In genomic region chr19:21202865-21203494, GRCh38 we compare ENCODE assay signal across 9 cellular contexts.
DNase-seq lines count a peak whose midpoint lies in the region; ATAC-seq, FAIRE-seq and TF ChIP-seq lines count a peak whose summit lies in the region.
"Had no signal": no experiment of that assay in that cellular context is flagged by ENCODE, and none has a peak within 500 bp of the region (broad histone marks: within the 10 kb centered on the region; RNA-seq: fewer than 3 reads in every experiment).

No MANE protein-coding gene starts in this region.

- H2BK120ac ChIP-seq in H1 (replicated peaks; ENCODE audit: low read depth, low read length), result no peak overlapping the region

- no peak overlapping the region for H2BK5ac ChIP-seq in H1 (ENCODE audit: low read depth, low read length)

- H3K4ac ChIP-seq in H1 (replicated peaks; ENCODE audit: insufficient read length, low read depth, low read length), result no peak overlapping the region

- H3K36me3 ChIP-seq in CD8-positive, alpha-beta T cell (ENCODE audit: insufficient read depth, low read length), result no peaks in the 10 kb centered on the region
- no peaks in the 10 kb centered on the region for H3K36me3 ChIP-seq in H7 (replicated peaks; ENCODE audit: control insufficient read depth, insufficient read depth, low read length)
- H3K36me3 ChIP-seq in H1 (ENCODE audit: control insufficient read depth in 2 of 4, insufficient read depth in 4 of 4, low read length in 3 of 4), result no peaks in the 10 kb centered on the region
- H3K36me3 ChIP-seq: SJSA1 had no signal

- no peaks in the 10 kb centered on the region for H3K4me1 ChIP-seq in CD8-positive, alpha-beta T cell (ENCODE audit: insufficient read depth, low read length)
- H3K4me1 ChIP-seq in H1 (replicated peaks in 1 of 4; ENCODE audit: control insufficient read depth in 3 of 4, insufficient read depth in 4 of 4, low read length in 3 of 4), result peaks cover 0 to 4% (median 2%) of the 10 kb centered on the region in 4 experiments; a peak in 2 of 7 replicates
- H3K4me1 ChIP-seq: SJSA1 had no signal

- no peak overlapping the region for H3K56ac ChIP-seq in H1 (replicated peaks; ENCODE audit: insufficient read length, low read depth, low read length)

- H3K4me3 ChIP-seq in CD8-positive, alpha-beta T cell (ENCODE audit: low read depth, low read length), result no peak overlapping the region
- H3K4me3 ChIP-seq in H7 (ENCODE audit: insufficient read depth, low read depth, low read length) (no peak overlapping the region), H1 (ENCODE audit: extremely low read depth in 1 of 4, insufficient read depth in 2 of 4, low read depth in 3 of 4, low read length in 4 of 4) (no peak overlapping the region)
- H3K4me3 ChIP-seq: SJSA1 had no signal

- H3K18ac ChIP-seq in H1 (ENCODE audit: extremely low read depth, low read length), result no peak overlapping the region

- 51% methylated on average over 9 of the region's 9 CpGs; no CpG with 5 or more reads in 1 of the 2 experiments for WGBS in H1 (ENCODE audit: extremely low coverage in 1 of 2, insufficient coverage in 1 of 2, insufficient read length in 1 of 2, insufficient replicate concordance in 2 of 2, low coverage in 1 of 2, low lambda C conversion rate in 2 of 2, missing lambda C conversion rate in 1 of 2), 2 experiments

- no peak overlapping the region for H2AK5ac ChIP-seq in H1 (ENCODE audit: low read depth, low read length)

- peak in 3 of 7 experiments; percentile 16 to 22 (median 17) for DNase-seq in CD8-positive, alpha-beta T cell
- peak; percentile 54 for DNase-seq in H7
- peak; percentile 70 for DNase-seq in RKO (ENCODE audit: low spot score)
- peak; percentile 61 to 63 for DNase-seq in H1 (ENCODE audit: low read depth in 1 of 2, low spot score in 2 of 2)
- peak; percentile 15 for DNase-seq in mucosa of gallbladder (ENCODE audit: low spot score)
- DNase-seq in effector CD8-positive, alpha-beta T cell (lab: John Stamatoyannopoulos, UW), result no peak
- DNase-seq in activated CD4-positive, CD25-positive, alpha-beta regulatory T cell treated with anti-CD3 and anti-CD28 coated beads, Interleukin-2, amount 50 U/mL, for 72 hours, result no peak

- H3K27ac ChIP-seq in CD8-positive, alpha-beta T cell (ENCODE audit: low read depth, low read length), result no peak overlapping the region
- no peak overlapping the region for H3K27ac ChIP-seq in H1 (ENCODE audit: low read depth, low read length)
- H3K27ac ChIP-seq: SJSA1 had no signal

- no peak for TF ChIP-seq POLR2A in H1 (IDR thresholded peaks at IDR 0.05; ENCODE audit: control extremely low read depth in 1 of 2, low read depth in 2 of 2, low read length in 2 of 2)

- H4K5ac ChIP-seq in H1 (ENCODE audit: insufficient read length, low read depth, low read length), result no peak overlapping the region

- no peaks in the 10 kb centered on the region for H4K20me1 ChIP-seq in H1 (replicated peaks in 1 of 2; ENCODE audit: control insufficient read depth in 1 of 2, insufficient read depth in 2 of 2, low read length in 2 of 2)

- no peaks in the 10 kb centered on the region for H3K4me1 Mint-ChIP-seq in CD8-positive, alpha-beta T cell (ENCODE audit: low read depth)

- H2BK12ac ChIP-seq in H1 (ENCODE audit: low read depth, low read length), result no peak overlapping the region

- H3K9me3 ChIP-seq in CD8-positive, alpha-beta T cell (ENCODE audit: low read length), result no peaks in the 10 kb centered on the region
- peaks cover 18 to 20% of the 10 kb centered on the region in 2 experiments for H3K9me3 ChIP-seq in H1 (ENCODE audit: insufficient read depth in 2 of 2, low read depth in 1 of 2, low read length in 1 of 2)
- H3K9me3 ChIP-seq: SJSA1 had no signal

- no peaks in the 10 kb centered on the region for H3K79me1 ChIP-seq in H1 (ENCODE audit: low read depth, low read length)

- TF ChIP-seq CTCF in CD8-positive, alpha-beta T cell (IDR thresholded peaks at IDR 0.05), result peak; percentile 73
- peak in 2 of 3 experiments; percentile 95 to 97; a peak in 3 of 4 replicates for TF ChIP-seq CTCF in H1 (IDR thresholded peaks at IDR 0.05; ENCODE audit: control extremely low read depth in 1 of 3, insufficient read depth in 1 of 3, low read depth in 1 of 3, low read length in 3 of 3)

- peak overlapping the region; percentile 66; the same call in 1 of the 2 replicates for H2AFZ ChIP-seq in H1 (ENCODE audit: low read length)

- H2BK20ac ChIP-seq in H1 (ENCODE audit: low read length), result 0 out of 2 replicates have a peak overlapping the region, but pooled peaks have one; percentile 24

- H3K27me3 Mint-ChIP-seq in CD8-positive, alpha-beta T cell (ENCODE audit: low read depth), result peaks cover 12% of the 10 kb centered on the region

- POLR2A ChIA-PET in CD8-positive, alpha-beta T cell (lab: Charles Lee), result no interaction called here
- POLR2A ChIA-PET in H1 (lab: Charles Lee; ENCODE audit: partially characterized antibody), result interaction anchor here (0.6 to 1.5 kb wide), 9 partner anchors 12 to 792 kb away, joined by 3 to 6 read pairs (median 4); partner anchors contain the start of genes ZNF493, ZNF708 and ZNF738

- H3K79me2 ChIP-seq in H1 (ENCODE audit: control insufficient read depth in 1 of 2, insufficient read depth in 2 of 2, low read length in 2 of 2), result no peaks in the 10 kb centered on the region

- no peaks in the 10 kb centered on the region for H3K27me3 ChIP-seq in CD8-positive, alpha-beta T cell (ENCODE audit: insufficient read depth, low read length)
- H3K27me3 ChIP-seq in H7 (ENCODE audit: control insufficient read depth, insufficient read depth, low read length) (no peaks in the 10 kb centered on the region), H1 (replicated peaks in 1 of 4; ENCODE audit: control insufficient read depth in 3 of 4, extremely low read depth in 1 of 4, insufficient read depth in 3 of 4, low read length in 3 of 4) (no peaks in the 10 kb centered on the region)
- H3K27me3 ChIP-seq: SJSA1 had no signal

- H3K23me2 ChIP-seq in H1 (ENCODE audit: low read depth, low read length), result no peaks in the 10 kb centered on the region

- intact Hi-C loops in CD8-positive, alpha-beta T cell (cut with DNase I, micrococcal nuclease), result loop anchor here in 1 of 2 experiments (1.0 to 5.0 kb wide), 3 partner anchors 279 to 689 kb away; no protein-coding TSS in a partner anchor

- no peak overlapping the region for H3K14ac ChIP-seq in H1 (ENCODE audit: insufficient read length)

- H4K91ac ChIP-seq in H1 (replicated peaks; ENCODE audit: insufficient read length, low read length), result no peak overlapping the region

- H3K9me3 Mint-ChIP-seq in CD8-positive, alpha-beta T cell, result no peaks in the 10 kb centered on the region

- no peaks in the 10 kb centered on the region for H3K36me3 Mint-ChIP-seq in CD8-positive, alpha-beta T cell

- no peak overlapping the region for H3K4me3 Mint-ChIP-seq in CD8-positive, alpha-beta T cell

- peak; percentile 31 for ATAC-seq in CD8-positive, alpha-beta T cell
- ATAC-seq in GM21717 (IDR thresholded peaks at IDR 0.05; ENCODE audit: unreplicated experiment), result no peak

- no peak for TF ChIP-seq EP300 in H1 (IDR thresholded peaks at IDR 0.05; ENCODE audit: borderline replicate concordance in 1 of 2, low read depth in 2 of 2, low read length in 2 of 2)

- peak; percentile 98 to 99 for TF ChIP-seq RAD21 in H1 (IDR thresholded peaks at IDR 0.05 in 1 of 2, conservative IDR thresholded peaks at IDR 0.05 in 1 of 2; ENCODE audit: low read depth in 2 of 2, low read length in 2 of 2)

- peak; percentile 95 for FAIRE-seq in H1 (lab: Jason Lieb, UNC)

- no peak overlapping the region for H3K4me2 ChIP-seq in H1 (ENCODE audit: insufficient read depth in 1 of 2, low read depth in 2 of 2, low read length in 2 of 2)

- no peak overlapping the region for H4K8ac ChIP-seq in H1 (ENCODE audit: extremely low read depth, insufficient read depth, low read length)

- CTCF ChIA-PET in CD8-positive, alpha-beta T cell (lab: Charles Lee), result interaction anchor here (0.6 to 5.6 kb wide), 14 partner anchors 8 to 679 kb away, joined by 3 to 28 read pairs (median 5); no protein-coding TSS in a partner anchor
- CTCF ChIA-PET in H1 (lab: Charles Lee; ENCODE audit: partially characterized antibody), result interaction anchor here (0.6 to 9.0 kb wide), 32 partner anchors 8 to 1205 kb away, joined by 3 to 69 read pairs (median 4); partner anchors contain the start of gene ZNF493

- no peak overlapping the region for H3K27ac Mint-ChIP-seq in CD8-positive, alpha-beta T cell

- no peak overlapping the region for H3K9ac ChIP-seq in H1 (replicated peaks in 1 of 4; ENCODE audit: extremely low read depth in 1 of 4, low read depth in 3 of 4, low read length in 3 of 4)

- H2BK15ac ChIP-seq in H1 (ENCODE audit: low read length), result no peak overlapping the region

- H3K23ac ChIP-seq in H1 (ENCODE audit: insufficient read length), result no peak overlapping the region

TF ChIP-seq in H1, 55 proteins besides CTCF, POLR2A, EP300 and RAD21:
- TF ChIP-seq TCF12 (IDR thresholded peaks at IDR 0.05; ENCODE audit: low read depth, low read length), result no peak
- 0 out of 2 replicates have a peak, but pooled peaks have one; percentile 18 for TF ChIP-seq CHD2 (IDR thresholded peaks at IDR 0.05; ENCODE audit: low read length)
- TF ChIP-seq TEAD4 (IDR thresholded peaks at IDR 0.05; ENCODE audit: low read depth, low read length), result peak; percentile 48; the same call in 1 of the 2 replicates

Comparison
In these comparisons a context has a peak if more than half of its experiments do, and no peak if none do; other contexts are left out.
1. DNase-seq: peak in H7 (single experiment), RKO (single experiment), H1 (2 of 2) and mucosa of gallbladder (single experiment); none in effector CD8-positive, alpha-beta T cell (single experiment) and activated CD4-positive, CD25-positive, alpha-beta regulatory T cell treated with anti-CD3 and anti-CD28 coated beads, Interleukin-2, amount 50 U/mL, for 72 hours (single experiment).